ENCODE assay signal across 30 cellular contexts in the genomic region with DNA sequence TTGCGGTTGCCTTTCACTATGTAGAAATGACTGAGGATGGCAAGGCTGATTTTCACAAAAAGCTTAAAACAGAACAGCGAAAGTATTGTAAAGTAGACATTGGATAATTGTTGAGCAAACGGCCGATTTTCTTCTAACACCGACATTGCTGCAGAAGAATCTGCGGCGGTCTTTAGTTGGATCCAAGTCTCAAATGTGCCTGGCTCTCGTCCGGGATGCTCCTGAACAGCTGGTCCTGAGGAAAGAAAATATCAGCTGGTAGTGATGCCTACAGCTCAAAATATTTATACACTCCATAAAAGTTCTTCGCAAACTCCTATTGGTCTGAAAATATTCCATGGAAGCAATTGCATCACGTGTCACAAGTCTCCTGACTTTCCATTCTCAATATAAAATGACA. TPM values are rescaled to one million over a fixed set of nuclear protein-coding genes. Genes with fewer than 3 reads are reported as not detected.
DNase-seq lines count a peak whose midpoint lies in the region; ATAC-seq and TF ChIP-seq lines count a peak whose summit lies in the region.
"Had no signal": no experiment of that assay in that cellular context is flagged by ENCODE, and none has a peak within 500 bp of the region (broad histone marks: within the 10 kb centered on the region; RNA-seq: fewer than 3 reads in every experiment).

A gene with protein sequence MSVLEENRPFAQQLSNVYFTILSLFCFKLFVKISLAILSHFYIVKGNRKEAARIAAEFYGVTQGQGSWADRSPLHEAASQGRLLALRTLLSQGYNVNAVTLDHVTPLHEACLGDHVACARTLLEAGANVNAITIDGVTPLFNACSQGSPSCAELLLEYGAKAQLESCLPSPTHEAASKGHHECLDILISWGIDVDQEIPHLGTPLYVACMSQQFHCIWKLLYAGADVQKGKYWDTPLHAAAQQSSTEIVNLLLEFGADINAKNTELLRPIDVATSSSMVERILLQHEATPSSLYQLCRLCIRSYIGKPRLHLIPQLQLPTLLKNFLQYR (minus strand): TSS at position 260 of the 400 bp plus-strand sequence. CDS start 114 bp downstream, at position 146.

- H3K4me3 Mint-ChIP-seq in nephron: peak within 1 kb of the TSS in 2 of 3 experiments; percentile 64 to 81
- H3K4me3 Mint-ChIP-seq in CD8-positive, alpha-beta T cell: no peak within 1 kb of the TSS
- H3K4me3 Mint-ChIP-seq: activated B cell treated with CpG ODN at 0.5 μM for 24 hours; activated naive CD4-positive, alpha-beta T cell treated with anti-CD3 and anti-CD28 coated beads for 36 hours; CD4-positive, CD25-positive, alpha-beta regulatory T cell; naive thymus-derived CD4-positive, alpha-beta T cell; T-cell had no signal

- no peak for TF ChIP-seq CTCF in nephron (IDR thresholded peaks at IDR 0.05; ENCODE audit: unreplicated experiment in 3 of 3)
- no peak for TF ChIP-seq CTCF in CD8-positive, alpha-beta T cell (IDR thresholded peaks at IDR 0.05)

- peak within 1 kb of the TSS; percentile 77 for H3K27ac ChIP-seq in epithelial cell of prostate
- H3K27ac ChIP-seq in stomach smooth muscle (ENCODE audit: low read length): no peak within 1 kb of the TSS
- no peak within 1 kb of the TSS for H3K27ac ChIP-seq in CD8-positive, alpha-beta T cell (ENCODE audit: low read depth, low read length)
- H3K27ac ChIP-seq: testis, uterus had no signal

- peak within 1 kb of the TSS; percentile 18 to 36 for H3K4me3 ChIP-seq in stomach smooth muscle (ENCODE audit: low read length in 2 of 2)
- H3K4me3 ChIP-seq in CD8-positive, alpha-beta T cell (ENCODE audit: low read depth, low read length): no peak within 1 kb of the TSS
- H3K4me3 ChIP-seq: HAP-1, testis, uterus had no signal

- CTCF ChIA-PET in CD8-positive, alpha-beta T cell (lab: Charles Lee): no interaction called here

- peak within 1 kb of the TSS in 1 of 2 donors; percentile 5 for H3K9ac ChIP-seq in stomach smooth muscle (ENCODE audit: low read length in 2 of 2)

- H3K36me3 Mint-ChIP-seq in nephron (ENCODE audit: low read depth): no peaks in the 10 kb centered on the region
- H3K36me3 Mint-ChIP-seq in CD8-positive, alpha-beta T cell: no peaks in the 10 kb centered on the region
- H3K36me3 Mint-ChIP-seq: CD4-positive, CD25-positive, alpha-beta regulatory T cell; T-cell had no signal

- ATAC-seq in CD8-positive, alpha-beta T cell: no peak
- ATAC-seq: naive thymus-derived CD4-positive, alpha-beta T cell; Panc1; T-cell had no signal

- H3K4me1 ChIP-seq in stomach smooth muscle (ENCODE audit: control insufficient read depth, insufficient read depth, low read length): no peaks in the 10 kb centered on the region
- no peaks in the 10 kb centered on the region for H3K4me1 ChIP-seq in CD8-positive, alpha-beta T cell (ENCODE audit: insufficient read depth, low read length)
- H3K4me1 ChIP-seq: HAP-1, testis, uterus had no signal

- POLR2A ChIA-PET in CD8-positive, alpha-beta T cell (lab: Charles Lee): no interaction called here

- intact Hi-C loops in CD8-positive, alpha-beta T cell (cut with DNase I, micrococcal nuclease): loop anchor here in 1 of 2 experiments (10.0 kb wide), 1 partner anchor 376 kb away; no protein-coding TSS in a partner anchor

- no peaks in the 10 kb centered on the region for H3K36me3 ChIP-seq in stomach smooth muscle (ENCODE audit: control insufficient read depth in 2 of 2, insufficient read depth in 2 of 2, low read length in 2 of 2)
- no peaks in the 10 kb centered on the region for H3K36me3 ChIP-seq in CD8-positive, alpha-beta T cell (ENCODE audit: insufficient read depth, low read length)
- H3K36me3 ChIP-seq: HAP-1, uterus had no signal

- peaks cover 18% of the 10 kb centered on the region for H3K4me1 Mint-ChIP-seq in nephron
- H3K4me1 Mint-ChIP-seq in CD8-positive, alpha-beta T cell (ENCODE audit: low read depth): no peaks in the 10 kb centered on the region
- H3K4me1 Mint-ChIP-seq: activated B cell treated with CpG ODN at 0.5 μM for 24 hours; CD4-positive, CD25-positive, alpha-beta regulatory T cell; naive thymus-derived CD4-positive, alpha-beta T cell; T-cell had no signal

- H3K27me3 ChIP-seq in stomach smooth muscle (ENCODE audit: control insufficient read depth in 1 of 2, insufficient read depth in 2 of 2, low read length in 2 of 2): no peaks in the 10 kb centered on the region
- no peaks in the 10 kb centered on the region for H3K27me3 ChIP-seq in CD8-positive, alpha-beta T cell (ENCODE audit: insufficient read depth, low read length)
- H3K27me3 ChIP-seq: testis, uterus had no signal

- H3K27me3 Mint-ChIP-seq in nephron (ENCODE audit: low read depth): no peaks in the 10 kb centered on the region
- no peaks in the 10 kb centered on the region for H3K27me3 Mint-ChIP-seq in CD8-positive, alpha-beta T cell (ENCODE audit: low read depth)

- no peaks in the 10 kb centered on the region for H3K9me3 Mint-ChIP-seq in nephron
- no peaks in the 10 kb centered on the region for H3K9me3 Mint-ChIP-seq in CD8-positive, alpha-beta T cell
- H3K9me3 Mint-ChIP-seq: activated B cell treated with CpG ODN at 0.5 μM for 24 hours; activated naive CD4-positive, alpha-beta T cell treated with anti-CD3 and anti-CD28 coated beads for 36 hours; CD4-positive, CD25-positive, alpha-beta regulatory T cell; naive thymus-derived CD4-positive, alpha-beta T cell; T-cell had no signal

- peak; percentile 96 for DNase-seq in LHCN-M2 (ENCODE audit: low read depth)
- no peak for DNase-seq in epithelial cell of prostate (ENCODE audit: low read depth, low spot score)
- DNase-seq in activated CD4-positive, alpha-beta T cell treated with anti-CD3 and anti-CD28 coated beads for 48 hours: no peak
- no peak for DNase-seq in CD8-positive, alpha-beta T cell
- DNase-seq in NCI-H2107 (lab: John Stamatoyannopoulos, UW): no peak
- DNase-seq: activated B cell treated with CpG ODN at 0.5 μM for 24 hours; activated CD4-positive, alpha-beta T cell treated with anti-CD3 and anti-CD28 coated beads, Interleukin-2, amount 50 U/mL, for 4 hours; activated naive CD4-positive, alpha-beta T cell treated with anti-CD3 and anti-CD28 coated beads for 36 hours; amniotic stem cell; CD4-positive, CD25-positive, alpha-beta regulatory T cell; effector CD4-positive, alpha-beta T cell; erythroblast; hippocampal formation; naive thymus-derived CD4-positive, alpha-beta T cell; NCI-H1048; NCI-H1694; NCI-H2171; NCI-H524; retina; SHP77 treated with DMSO at 0.1 percent for 48 hours; stimulated activated naive CD4-positive, alpha-beta T cell treated with Interleukin-2 at 50 U/mL for 16 hours; T-cell; testis; uterus had no signal

- H3K27ac Mint-ChIP-seq in nephron: no peak within 1 kb of the TSS
- no peak within 1 kb of the TSS for H3K27ac Mint-ChIP-seq in CD8-positive, alpha-beta T cell
- H3K27ac Mint-ChIP-seq: activated B cell treated with CpG ODN at 0.5 μM for 24 hours; activated naive CD4-positive, alpha-beta T cell treated with anti-CD3 and anti-CD28 coated beads for 36 hours; CD4-positive, CD25-positive, alpha-beta regulatory T cell; naive thymus-derived CD4-positive, alpha-beta T cell; T-cell had no signal

- no peaks in the 10 kb centered on the region for H3K9me3 ChIP-seq in stomach smooth muscle (ENCODE audit: control insufficient read depth in 2 of 2, low read length in 2 of 2)
- H3K9me3 ChIP-seq in CD8-positive, alpha-beta T cell (ENCODE audit: low read length): no peaks in the 10 kb centered on the region
- H3K9me3 ChIP-seq: HAP-1, testis, uterus had no signal

RNA-seq across cellular contexts. Expression of the gene that starts here (rescaled TPM):
- total RNA-seq in LHCN-M2 (2014; rRNA removed): 619 and 636 TPM in 2 replicates
- polyA plus RNA-seq in LHCN-M2 (2012): 307 TPM
- total RNA-seq in CD8-positive, alpha-beta T cell: not detected
- total RNA-seq: activated B cell treated with CpG ODN at 0.5 μM for 24 hours; activated naive CD4-positive, alpha-beta T cell treated with anti-CD3 and anti-CD28 coated beads for 36 hours; bronchial epithelial cell; CD4-positive, CD25-positive, alpha-beta regulatory T cell; naive thymus-derived CD4-positive, alpha-beta T cell; omental fat pad; T-cell had no signal
- polyA plus RNA-seq: CD4-positive, CD25-positive, alpha-beta regulatory T cell; naive thymus-derived CD4-positive, alpha-beta T cell had no signal

Comparison
In these comparisons a context has a peak if more than half of its experiments do, and no peak if none do; other contexts are left out.
1. RNA of the gene that starts here (total RNA-seq): 619 to 636 TPM in LHCN-M2; not detected in CD8-positive, alpha-beta T cell; every median in the first group is over 100 times any median in the second.